10 cellular contexts compared by ENCODE assay signal in the genomic region with DNA sequence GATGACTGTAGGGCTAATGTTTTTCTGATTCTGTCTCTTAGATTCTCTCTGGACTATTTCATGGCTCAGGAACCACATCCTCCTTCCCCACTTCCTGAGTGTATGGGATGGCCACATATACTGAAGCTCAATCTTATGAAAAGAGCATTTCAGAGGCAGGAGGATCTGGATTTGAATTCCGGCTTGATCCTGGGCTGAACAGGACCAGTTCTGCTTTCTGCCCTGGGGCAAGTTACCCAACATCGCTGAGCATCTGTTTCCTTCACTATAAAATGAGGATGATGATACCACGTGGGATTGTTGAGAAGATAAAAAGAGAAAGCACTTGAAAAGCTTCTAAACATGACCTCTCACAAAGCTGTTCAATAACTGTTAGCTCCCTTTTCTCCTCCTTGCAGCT.
DNase-seq lines count a peak whose midpoint lies in the region; ATAC-seq, FAIRE-seq and TF ChIP-seq lines count a peak whose summit lies in the region.
"Had no signal": no experiment of that assay in that cellular context is flagged by ENCODE, and none has a peak within 500 bp of the region (broad histone marks: within the 10 kb centered on the region; RNA-seq: fewer than 3 reads in every experiment).

No MANE protein-coding gene starts in this region.

- no peak for FAIRE-seq in H54 (lab: Jason Lieb, UNC)
- FAIRE-seq: pancreas had no signal

- peak; percentile 37 for ATAC-seq in Right ventricle myocardium inferior
- ATAC-seq in right cardiac atrium, result peak; percentile 11 to 15

- intact Hi-C loops in Right ventricle myocardium inferior (cut with DNase I) (no loop called here), right cardiac atrium (cut with DNase I) (no loop called here), transverse colon (cut with DNase I; ENCODE audit: low total_unique reads) (no loop called here)

- H3K4me2 ChIP-seq in SU-DHL-6 (ENCODE audit: low read depth, low read length, poor library complexity, severe bottlenecking), result no peak overlapping the region

- no peak for TF ChIP-seq EP300 in transverse colon (IDR thresholded peaks at IDR 0.05; ENCODE audit: low read depth)

- H3K27me3 ChIP-seq in right atrium auricular region, result no peaks in the 10 kb centered on the region
- H3K27me3 ChIP-seq in SU-DHL-6 (ENCODE audit: low read length), result no peaks in the 10 kb centered on the region
- H3K27me3 ChIP-seq in right cardiac atrium (ENCODE audit: control insufficient read depth, insufficient read depth), result no peaks in the 10 kb centered on the region
- no peaks in the 10 kb centered on the region for H3K27me3 ChIP-seq in transverse colon
- H3K27me3 ChIP-seq: pancreas had no signal

- H3K79me2 ChIP-seq in SU-DHL-6 (ENCODE audit: insufficient read depth, low read length), result no peaks in the 10 kb centered on the region

- TF ChIP-seq POLR2A in transverse colon (IDR thresholded peaks at IDR 0.05) (no peak), H54 (IDR thresholded peaks at IDR 0.05; ENCODE audit: low read depth, low read length) (no peak), erythroblast (IDR thresholded peaks at IDR 0.05; ENCODE audit: low read length) (no peak)

- in situ Hi-C loops in transverse colon (cut with MboI; ENCODE audit: low pct_ligation_motif_present in 1 of 4, low pct_unique_long_range_greater_than_20kb in 1 of 4, low sequenced_read_pairs in 3 of 4), result loop anchor here in 1 of 4 donors (25.0 kb wide), 1 partner anchor 414 kb away; a partner anchor contains a TSS

- H3K27ac ChIP-seq in right atrium auricular region (peak overlapping the region in 1 of 2 donors; percentile 9), SU-DHL-6 (ENCODE audit: low read depth, low read length) (no peak overlapping the region), right cardiac atrium (ENCODE audit: low read length) (no peak overlapping the region), transverse colon (peak overlapping the region in 2 of 4 donors; percentile 25 to 35)

- H3K4me3 ChIP-seq in right atrium auricular region (no peak overlapping the region), SU-DHL-6 (ENCODE audit: insufficient read depth, low read length, poor library complexity, severe bottlenecking) (no peak overlapping the region), right cardiac atrium (ENCODE audit: low read length) (no peak overlapping the region), transverse colon (no peak overlapping the region)
- H3K4me3 ChIP-seq: pancreas had no signal

- H3K9me2 ChIP-seq in SU-DHL-6 (replicated peaks; ENCODE audit: insufficient read depth, low read length), result no peaks in the 10 kb centered on the region

- H3K36me3 ChIP-seq in right atrium auricular region (no peaks in the 10 kb centered on the region), SU-DHL-6 (ENCODE audit: low read length) (no peaks in the 10 kb centered on the region), transverse colon (no peaks in the 10 kb centered on the region)
- H3K36me3 ChIP-seq: pancreas had no signal

- TF ChIP-seq CTCF in right atrium auricular region (IDR thresholded peaks at IDR 0.05) (no peak), SU-DHL-6 (IDR thresholded peaks at IDR 0.05; ENCODE audit: insufficient read depth, low read length, poor library complexity, severe bottlenecking) (no peak), transverse colon (IDR thresholded peaks at IDR 0.05) (no peak)

- no peaks in the 10 kb centered on the region for H3K9me3 ChIP-seq in right atrium auricular region
- H3K9me3 ChIP-seq in SU-DHL-6 (ENCODE audit: insufficient read depth, low read length), result no peaks in the 10 kb centered on the region
- no peaks in the 10 kb centered on the region for H3K9me3 ChIP-seq in right cardiac atrium (ENCODE audit: control insufficient read depth, low read length)
- no peaks in the 10 kb centered on the region for H3K9me3 ChIP-seq in transverse colon
- H3K9me3 ChIP-seq: pancreas had no signal

- no peak overlapping the region for H3K9ac ChIP-seq in SU-DHL-6 (ENCODE audit: low read length)

- H4K20me1 ChIP-seq in SU-DHL-6 (ENCODE audit: low read depth, low read length), result no peaks in the 10 kb centered on the region

- peak overlapping the region; percentile 39 for H2AFZ ChIP-seq in SU-DHL-6 (ENCODE audit: low read depth, low read length, severe bottlenecking)

- 69% methylated on average over 3 of the region's 3 CpGs for WGBS in right cardiac atrium
- WGBS in transverse colon (ENCODE audit: low coverage in 1 of 2), 2 donors, result 20 to 64% methylated on average over 1 to 3 of the region's 3 CpGs

- peaks cover 0 to 36% of the 10 kb centered on the region in 2 donors for H3K4me1 ChIP-seq in right atrium auricular region
- peaks cover 9% of the 10 kb centered on the region for H3K4me1 ChIP-seq in right cardiac atrium (ENCODE audit: control insufficient read depth, insufficient read depth, low read length)
- peaks cover 6 to 23% (median 12%) of the 10 kb centered on the region in 4 donors for H3K4me1 ChIP-seq in transverse colon

- DNase-seq in Right ventricle myocardium inferior (ENCODE audit: missing footprints) (no peak), right atrium auricular region (ENCODE audit: low spot score) (no peak), right cardiac atrium (peak in 2 of 3 donors; percentile 51 to 58), transverse colon (peak; percentile 15), H54 (ENCODE audit: insufficient read length, low spot score) (no peak), erythroblast (lab: John Stamatoyannopoulos, UW) (no peak), SHP77 treated with DMSO at 0.1 percent for 48 hours (lab: John Stamatoyannopoulos, UW) (no peak)
- DNase-seq: NCI-H2107, pancreas had no signal

- no peaks in the 10 kb centered on the region for H3F3A ChIP-seq in SU-DHL-6 (ENCODE audit: insufficient read depth)

Comparison
In these comparisons a context has a peak if more than half of its experiments do, and no peak if none do; other contexts are left out.
1. DNase-seq: peak in right cardiac atrium (2 of 3) and transverse colon (single experiment); none in Right ventricle myocardium inferior (single experiment), right atrium auricular region (single experiment), H54 (single experiment), erythroblast (0 of 2) and SHP77 treated with DMSO at 0.1 percent for 48 hours (single experiment).